Comparison of ENCODE assay signal across 8 cellular contexts in genomic region chr12:6423267-6424007, GRCh38. TPM values are rescaled to one million over a fixed set of nuclear protein-coding genes. Genes with fewer than 3 reads are reported as not detected.
DNase-seq lines count a peak whose midpoint lies in the region; ATAC-seq and TF ChIP-seq lines count a peak whose summit lies in the region.

No MANE protein-coding gene starts in this region.

- H3K4me3 ChIP-seq in NB4 (ENCODE audit: low read depth, low read length) = no peak overlapping the region
- H3K4me3 ChIP-seq in fibroblast of villous mesenchyme (ENCODE audit: low read depth, low read length) = no peak overlapping the region
- H3K4me3 ChIP-seq in neural progenitor cell = no peak overlapping the region
- H3K4me3 ChIP-seq in tibial artery = no peak overlapping the region

- H3K4me3 Mint-ChIP-seq in neural progenitor cell = no peak overlapping the region

- no peaks in the 10 kb centered on the region for H3K79me2 ChIP-seq in neural progenitor cell (ENCODE audit: low read depth)

- H3K27me3 ChIP-seq in neural progenitor cell (no peaks in the 10 kb centered on the region), tibial artery (no peaks in the 10 kb centered on the region)

- H4K20me1 ChIP-seq in neural progenitor cell (ENCODE audit: low read depth) = no peaks in the 10 kb centered on the region

- no peak overlapping the region for H3K4me2 ChIP-seq in neural progenitor cell

- peak; percentile 41 for ATAC-seq in GM19351 (IDR thresholded peaks at IDR 0.05; ENCODE audit: unreplicated experiment)

- H3K9me3 ChIP-seq in neural progenitor cell (ENCODE audit: low read depth) (no peaks in the 10 kb centered on the region), tibial artery (no peaks in the 10 kb centered on the region)

- TF ChIP-seq CTCF in NB4 (IDR thresholded peaks at IDR 0.05; ENCODE audit: low read depth, low read length) = peak; percentile 77
- TF ChIP-seq CTCF in fibroblast of villous mesenchyme (IDR thresholded peaks at IDR 0.05; ENCODE audit: insufficient read depth, low read depth, low read length) = peak; percentile 86
- peak; percentile 90 for TF ChIP-seq CTCF in neural progenitor cell (IDR thresholded peaks at IDR 0.05)
- TF ChIP-seq CTCF in tibial artery (IDR thresholded peaks at IDR 0.05) = peak; percentile 91 to 95

- H2AFZ ChIP-seq in neural progenitor cell (replicated peaks) = no peak overlapping the region

- no peak overlapping the region for H3K27ac ChIP-seq in neural progenitor cell
- no peak overlapping the region for H3K27ac ChIP-seq in tibial artery

- H3K9me3 Mint-ChIP-seq in neural progenitor cell = no peaks in the 10 kb centered on the region

- intact Hi-C loops in tibial artery (cut with DNase I; ENCODE audit: low total_unique reads) = loop anchor here (2.0 kb wide), 3 partner anchors 41 to 119 kb away; partner anchors contain the start of gene GAPDH

- DNase-seq in AG20443 (ENCODE audit: low spot score) = peak; percentile 95
- DNase-seq in NB4 (ENCODE audit: low read depth) = peak; percentile 96
- DNase-seq in SIG-M5 (lab: John Stamatoyannopoulos, UW) = peak; percentile 74
- peak; percentile 56 for DNase-seq in activated T-helper 9 cell treated with anti-CD3 and anti-CD28 coated beads, Interleukin-2, amount 50 U/mL, for 16 hours (ENCODE audit: low read depth)
- peak; percentile 94 for DNase-seq in fibroblast of villous mesenchyme (ENCODE audit: low read depth)
- DNase-seq in neural progenitor cell (ENCODE audit: low spot score) = peak; percentile 94
- DNase-seq in tibial artery = peak; percentile 89 to 95

- peak overlapping the region; percentile 46 for H3K27ac Mint-ChIP-seq in neural progenitor cell

- H3K4me1 ChIP-seq in neural progenitor cell (no peaks in the 10 kb centered on the region), tibial artery (peaks cover 0 to 18% (median 8%) of the 10 kb centered on the region in 4 donors)

- TF ChIP-seq POLR2A in NB4 (IDR thresholded peaks at IDR 0.05; ENCODE audit: extremely low read depth, insufficient read length) = no peak

- no peaks in the 10 kb centered on the region for H3K36me3 Mint-ChIP-seq in neural progenitor cell

- H3K27me3 Mint-ChIP-seq in neural progenitor cell (ENCODE audit: insufficient read depth, low read depth) = peaks cover 2% of the 10 kb centered on the region

- H3K4me1 Mint-ChIP-seq in neural progenitor cell = peaks cover 13% of the 10 kb centered on the region

- no peak overlapping the region for H3K9ac ChIP-seq in neural progenitor cell

- no peaks in the 10 kb centered on the region for H3F3A ChIP-seq in neural progenitor cell (ENCODE audit: low read depth)

- H3K36me3 ChIP-seq in neural progenitor cell (no peaks in the 10 kb centered on the region), tibial artery (no peaks in the 10 kb centered on the region)

RNA-seq across cellular contexts. Expression of gene CD27, which starts 21.3 kb away (rescaled TPM):
- total RNA-seq in fibroblast of villous mesenchyme (under 0.01 and 0.32 TPM in 2 replicates), neural progenitor cell (ENCODE audit: low replicate concordance) (0.43 TPM in 1 of 2 replicates, not detected in the other)

RNA-seq across cellular contexts. Expression of gene TAPBPL, which starts 28.4 kb away (rescaled TPM):
- 7.3 and 11.6 TPM in 2 replicates for total RNA-seq in fibroblast of villous mesenchyme
- 0.56 TPM in 1 of 2 replicates, not detected in the other for total RNA-seq in neural progenitor cell (ENCODE audit: low replicate concordance)

RNA-seq across cellular contexts. Expression of gene LTBR, which starts 39.5 kb away (rescaled TPM):
- total RNA-seq in fibroblast of villous mesenchyme (61.3 and 69.6 TPM in 2 replicates), neural progenitor cell (ENCODE audit: low replicate concordance) (0.25 TPM in 1 of 2 replicates, not detected in the other)

RNA-seq across cellular contexts. Expression of gene VAMP1, which starts 47.0 kb away (rescaled TPM):
- total RNA-seq in fibroblast of villous mesenchyme = 3.2 and 13.4 TPM in 2 replicates
- total RNA-seq in neural progenitor cell (ENCODE audit: low replicate concordance) = 14.3 and 23.1 TPM in 2 replicates

RNA-seq across cellular contexts. Expression of gene SCNN1A, which starts 48.1 kb away (rescaled TPM):
- total RNA-seq in fibroblast of villous mesenchyme (under 0.01 and 0.32 TPM in 2 replicates), neural progenitor cell (ENCODE audit: low replicate concordance) (1.2 and 5.0 TPM in 2 replicates)

Comparison
In these comparisons a context has a peak if more than half of its experiments do, and no peak if none do; other contexts are left out.
1. RNA of gene LTBR, which starts 39.5 kb away (total RNA-seq): 61.3 to 69.6 TPM in fibroblast of villous mesenchyme; 0.25 TPM in neural progenitor cell; every median in the first group is over 10 times any median in the second.
2. Peak in every context shown above with its lines, with median percentiles within 50 percentile points of each other: DNase-seq and CTCF ChIP-seq.